In genomic region chr1:153991151-153991472, GRCh38 we compare ENCODE assay signal across 8 cellular contexts. TPM values are rescaled to one million over a fixed set of nuclear protein-coding genes. Genes with fewer than 3 reads are reported as not detected.
DNase-seq lines count a peak whose midpoint lies in the region; ATAC-seq, FAIRE-seq and TF ChIP-seq lines count a peak whose summit lies in the region.

No MANE protein-coding gene starts in this region.

- DNase-seq in activated CD4-positive, alpha-beta T cell treated with anti-CD3 and anti-CD28 coated beads, Interleukin-2, amount 10 ng/mL, durations not matched to agents 24 days and 14 days, result no peak
- no peak for DNase-seq in activated CD4-positive, alpha-beta T cell treated with anti-CD3 and anti-CD28 coated beads, Interleukin-2, amount 50 U/mL, for 1 hour
- DNase-seq in astrocyte (ENCODE audit: low read depth) (no peak), HepG2 (ENCODE audit: low spot score) (no peak), testis (no peak), H4 (ENCODE audit: low spot score) (no peak), dedifferentiated amniotic fluid mesenchymal stem cell (ENCODE audit: extremely low spot score) (no peak)

- CTCF ChIA-PET in HepG2 (lab: Yijun Ruan, JAX; ENCODE audit: low intra/inter-chr PET ratio, low total read pairs), result no interaction called here

- TSS peak; percentile 88 for BruUV-seq in HepG2 (replicated peaks; lab: Mats Ljungman, UMichigan)

- TF ChIP-seq EP300 in HepG2 (IDR thresholded peaks at IDR 0.05; ENCODE audit: low read depth in 2 of 2, low read length in 2 of 2), result no peak
- TF ChIP-seq EP300 in HepG2 (CRISPR knock-in tag; IDR thresholded peaks at IDR 0.05; ENCODE audit: borderline replicate concordance), result no peak

- FAIRE-seq in astrocyte (lab: Jason Lieb, UNC) (no peak), HepG2 (lab: Jason Lieb, UNC) (no peak)

- TF ChIP-seq CTCF in astrocyte (IDR thresholded peaks at IDR 0.05; ENCODE audit: insufficient read depth, low read depth, low read length), result no peak
- TF ChIP-seq CTCF in HepG2 (CRISPR knock-in tag; IDR thresholded peaks at IDR 0.05), result no peak
- no peak for TF ChIP-seq CTCF in testis (IDR thresholded peaks at IDR 0.05)

- H2AFZ ChIP-seq in astrocyte (ENCODE audit: low read depth, low read length), result no peak overlapping the region
- H2AFZ ChIP-seq in HepG2 (ENCODE audit: low read length), result no peak overlapping the region

- H3K79me2 ChIP-seq in astrocyte (ENCODE audit: insufficient read depth, low read length) (peaks cover 22% of the 10 kb centered on the region), HepG2 (ENCODE audit: insufficient read depth, low read length) (peaks cover 16% of the 10 kb centered on the region)

- ATAC-seq in HepG2 (no peak), HG02798 (IDR thresholded peaks at IDR 0.05; ENCODE audit: poor library complexity, unreplicated experiment) (no peak)

- peak overlapping the region; percentile 92 for H3K4me2 ChIP-seq in astrocyte (ENCODE audit: low read length)
- H3K4me2 ChIP-seq in HepG2 (ENCODE audit: low read depth, low read length), result peak overlapping the region; percentile 76

- no peak for TF ChIP-seq RAD21 in HepG2 (CRISPR knock-in tag; IDR thresholded peaks at IDR 0.05)

- peaks cover 3% of the 10 kb centered on the region for H3K9me3 Mint-ChIP-seq in activated CD4-positive, alpha-beta T cell treated with anti-CD3 and anti-CD28 coated beads, Interleukin-2, amount 10 ng/mL, durations not matched to agents 24 days and 14 days
- peaks cover 2% of the 10 kb centered on the region for H3K9me3 Mint-ChIP-seq in astrocyte (ENCODE audit: unreplicated experiment)

- no peaks in the 10 kb centered on the region for H3K27me3 Mint-ChIP-seq in activated CD4-positive, alpha-beta T cell treated with anti-CD3 and anti-CD28 coated beads, Interleukin-2, amount 10 ng/mL, durations not matched to agents 24 days and 14 days
- H3K27me3 Mint-ChIP-seq in astrocyte (ENCODE audit: low read depth, unreplicated experiment), result no peaks in the 10 kb centered on the region

- intact Hi-C loops in activated CD4-positive, alpha-beta T cell treated with anti-CD3 and anti-CD28 coated beads, Interleukin-2, amount 10 ng/mL, durations not matched to agents 24 days and 14 days (cut with micrococcal nuclease), result loop anchor here (2.0 to 5.0 kb wide), 4 partner anchors 166 to 282 kb away; partner anchors contain the start of genes HAX1, INTS3 and NUP210L
- intact Hi-C loops in HepG2 (cut with micrococcal nuclease; ENCODE audit: unreplicated experiment), result no loop called here
- intact Hi-C loops in testis (cut with DNase I; ENCODE audit: low total_unique reads), result no loop called here

- peak overlapping the region; percentile 93 for H3K4me3 Mint-ChIP-seq in activated CD4-positive, alpha-beta T cell treated with anti-CD3 and anti-CD28 coated beads, Interleukin-2, amount 10 ng/mL, durations not matched to agents 24 days and 14 days
- H3K4me3 Mint-ChIP-seq in astrocyte (ENCODE audit: unreplicated experiment), result peak overlapping the region; percentile 96

- peaks cover 22% of the 10 kb centered on the region for H3K36me3 ChIP-seq in astrocyte (ENCODE audit: insufficient read depth, low read length)
- H3K36me3 ChIP-seq in HepG2 (replicated peaks in 1 of 2; ENCODE audit: control insufficient read depth in 1 of 2, insufficient read depth in 2 of 2, low read length in 2 of 2), result peaks cover 2 to 16% of the 10 kb centered on the region in 2 experiments; a peak in 4 of 5 replicates
- no peaks in the 10 kb centered on the region for H3K36me3 ChIP-seq in testis (ENCODE audit: low read depth, missing control alignments)

- H4K20me1 ChIP-seq in astrocyte (ENCODE audit: insufficient read depth, low read length), result peaks cover 25% of the 10 kb centered on the region
- peaks cover 12% of the 10 kb centered on the region for H4K20me1 ChIP-seq in HepG2 (ENCODE audit: insufficient read depth, low read length)

- H3K4me1 ChIP-seq in astrocyte (ENCODE audit: insufficient read depth, low read length) (peaks cover 20% of the 10 kb centered on the region), HepG2 (ENCODE audit: insufficient read depth, low read length) (peaks cover 32% of the 10 kb centered on the region), testis (peaks cover 20% of the 10 kb centered on the region)

- H3K36me3 Mint-ChIP-seq in activated CD4-positive, alpha-beta T cell treated with anti-CD3 and anti-CD28 coated beads, Interleukin-2, amount 10 ng/mL, durations not matched to agents 24 days and 14 days (ENCODE audit: low read depth), result peaks cover 44% of the 10 kb centered on the region
- peaks cover 15% of the 10 kb centered on the region for H3K36me3 Mint-ChIP-seq in astrocyte (ENCODE audit: low read depth, unreplicated experiment)

- no peaks in the 10 kb centered on the region for H3K9me3 ChIP-seq in astrocyte (ENCODE audit: insufficient read depth, low read depth, low read length)
- H3K9me3 ChIP-seq in HepG2 (ENCODE audit: low read length), result no peaks in the 10 kb centered on the region
- H3K9me3 ChIP-seq in testis, result no peaks in the 10 kb centered on the region

- TF ChIP-seq POLR2A in HepG2 (IDR thresholded peaks at IDR 0.05; ENCODE audit: insufficient read depth in 1 of 2, low read depth in 2 of 2, low read length in 2 of 2) (no peak), testis (IDR thresholded peaks at IDR 0.05) (no peak)

- H3K4me3 ChIP-seq in astrocyte (ENCODE audit: insufficient read depth, low read depth, low read length) (peak overlapping the region; percentile 88), HepG2 (replicated peaks in 1 of 3; ENCODE audit: insufficient read depth in 1 of 3, low read depth in 2 of 3, low read length in 3 of 3) (peak overlapping the region; percentile 77 to 97 (median 94)), testis (peak overlapping the region; percentile 82 to 95)

- H3K27me3 ChIP-seq in astrocyte (ENCODE audit: insufficient read depth, low read length) (no peaks in the 10 kb centered on the region), HepG2 (ENCODE audit: control insufficient read depth in 1 of 2, insufficient read depth in 2 of 2, low read length in 2 of 2) (no peaks in the 10 kb centered on the region; a peak in 1 of 5 replicates), testis (no peaks in the 10 kb centered on the region)

- H3K9ac ChIP-seq in astrocyte (ENCODE audit: low read length), result peak overlapping the region; percentile 95
- peak overlapping the region; percentile 98 for H3K9ac ChIP-seq in HepG2 (ENCODE audit: insufficient read depth, low read depth, low read length)

- H3K27ac ChIP-seq in astrocyte (ENCODE audit: low read depth, low read length) (peak overlapping the region; percentile 92), HepG2 (ENCODE audit: extremely low read length, insufficient read depth, low read length) (peak overlapping the region; percentile 85), testis (peak overlapping the region; percentile 95 to 98)

- H3K4me1 Mint-ChIP-seq in activated CD4-positive, alpha-beta T cell treated with anti-CD3 and anti-CD28 coated beads, Interleukin-2, amount 10 ng/mL, durations not matched to agents 24 days and 14 days, result peaks cover 34% of the 10 kb centered on the region
- H3K4me1 Mint-ChIP-seq in astrocyte (ENCODE audit: low read depth, unreplicated experiment), result peaks cover 16% of the 10 kb centered on the region

- in situ Hi-C loops in HepG2 (cut with HindIII; ENCODE audit: extremely low pct_ligation_motif_present, low pct_unique_long_range_greater_than_20kb), result no loop called here

- POLR2A ChIA-PET in HepG2 (lab: Yijun Ruan, JAX), result interaction anchor here (0.9 to 7.5 kb wide), 23 partner anchors 10 to 383 kb away, joined by 3 to 92 read pairs (median 10); partner anchors contain the start of genes CHTOP, CREB3L4, CRTC2 and DENND4B

- peak overlapping the region; percentile 96 for H3K27ac Mint-ChIP-seq in activated CD4-positive, alpha-beta T cell treated with anti-CD3 and anti-CD28 coated beads, Interleukin-2, amount 10 ng/mL, durations not matched to agents 24 days and 14 days
- peak overlapping the region; percentile 96 for H3K27ac Mint-ChIP-seq in astrocyte (ENCODE audit: unreplicated experiment)

- WGBS in HepG2 (ENCODE audit: low lambda C conversion rate), result 4% methylated on average over 6 of the region's 6 CpGs
- WGBS in testis, 2 donors, result 1 to 3% methylated on average over 6 of the region's 6 CpGs

RNA-seq across cellular contexts. Expression of gene RPS27, which starts 0.6 kb away (rescaled TPM):
- total RNA-seq in activated CD4-positive, alpha-beta T cell treated with anti-CD3 and anti-CD28 coated beads, Interleukin-2, amount 10 ng/mL, durations not matched to agents 24 days and 14 days, result 1,207 and 1,242 TPM in 2 replicates
- 1,010 and 1,149 TPM in 2 replicates for total RNA-seq in astrocyte
- 3,737 and 4,047 TPM in 2 replicates for total RNA-seq in HepG2 (2016; rRNA removed; fragmentation: Illumina TruSeq; extraction: Trizol)
- 7,018 and 7,793 TPM in 2 replicates for total RNA-seq in HepG2 (2016; cell fraction: cytosol; rRNA removed; fragmentation: Illumina TruSeq; extraction: Trizol; ENCODE audit: low read depth)
- 3,754 and 4,367 TPM in 2 replicates for total RNA-seq in HepG2 (2016; cell fraction: insoluble cytoplasmic fraction; rRNA removed; fragmentation: Illumina TruSeq; extraction: Trizol)
- 10,548 and 11,167 TPM in 2 replicates for total RNA-seq in HepG2 (2016; cell fraction: membrane; rRNA removed; fragmentation: Illumina TruSeq; extraction: Trizol)
- total RNA-seq in HepG2 (2016; cell fraction: nucleus; rRNA removed; fragmentation: Illumina TruSeq; extraction: Trizol), result 1,390 and 1,410 TPM in 2 replicates
- polyA plus RNA-seq in HepG2 (2011; rRNA removed), result 9,964 and 10,356 TPM in 2 replicates
- polyA plus RNA-seq in HepG2 (2011; cell fraction: cytosol; rRNA removed), result 3,302 and 3,959 TPM in 2 replicates
- polyA plus RNA-seq in HepG2 (2011; cell fraction: nucleus; rRNA removed), result 1,159 and 1,716 TPM in 2 replicates
- 6,362 and 9,626 TPM in 2 replicates for polyA plus RNA-seq in HepG2 (2012)
- 10,194 and 10,575 TPM in 2 replicates for polyA plus RNA-seq in HepG2 (2016; cell fraction: cytosol; fragmentation: Illumina TruSeq; extraction: Trizol; ENCODE audit: low read depth)
- polyA plus RNA-seq in HepG2 (2016; cell fraction: insoluble cytoplasmic fraction; fragmentation: Illumina TruSeq; extraction: Trizol; ENCODE audit: low read depth), result 5,061 and 5,658 TPM in 2 replicates
- polyA plus RNA-seq in HepG2 (2016; cell fraction: membrane; fragmentation: Illumina TruSeq; extraction: Trizol; ENCODE audit: low read depth), result 12,027 and 13,095 TPM in 2 replicates
- polyA plus RNA-seq in HepG2 (2016; cell fraction: nucleus; fragmentation: Illumina TruSeq; extraction: Trizol; ENCODE audit: insufficient read depth, low read depth), result 2,852 and 3,004 TPM in 2 replicates
- polyA minus RNA-seq in HepG2 (2011; rRNA and poly(A)+ RNA removed; ENCODE audit: low replicate concordance), result 343 and 788 TPM in 2 replicates
- 376 and 497 TPM in 2 replicates for polyA minus RNA-seq in HepG2 (2011; cell fraction: cytosol; rRNA and poly(A)+ RNA removed)
- polyA minus RNA-seq in HepG2 (2011; cell fraction: nucleus; rRNA and poly(A)+ RNA removed), result 262 and 417 TPM in 2 replicates
- total RNA-seq in testis, result 1,000 to 10,000 TPM in 1 of 2 donors, 100 to 1,000 TPM in 1; 779 to 1,544 TPM
- polyA plus RNA-seq in testis (ENCODE audit: insufficient read depth, low read depth, low replicate concordance), result 3,589 TPM
- total RNA-seq in H4 (2014; rRNA removed; shearing (Covaris generic)), result 3,546 and 4,042 TPM in 2 replicates

RNA-seq across cellular contexts. Expression of gene RAB13, which starts 5.0 kb away (rescaled TPM):
- 6.5 and 6.7 TPM in 2 replicates for total RNA-seq in activated CD4-positive, alpha-beta T cell treated with anti-CD3 and anti-CD28 coated beads, Interleukin-2, amount 10 ng/mL, durations not matched to agents 24 days and 14 days
- total RNA-seq in astrocyte (143 and 145 TPM in 2 replicates), HepG2 (2016; rRNA removed; fragmentation: Illumina TruSeq; extraction: Trizol) (24.7 and 28.7 TPM in 2 replicates), testis (10 to 100 TPM; 37.6 to 45.2 TPM)
- 27.4 and 31.6 TPM in 2 replicates for total RNA-seq in HepG2 (2016; cell fraction: cytosol; rRNA removed; fragmentation: Illumina TruSeq; extraction: Trizol; ENCODE audit: low read depth)
- total RNA-seq in HepG2 (2016; cell fraction: insoluble cytoplasmic fraction; rRNA removed; fragmentation: Illumina TruSeq; extraction: Trizol), result 26.5 and 27.5 TPM in 2 replicates
- total RNA-seq in HepG2 (2016; cell fraction: membrane; rRNA removed; fragmentation: Illumina TruSeq; extraction: Trizol), result 29.2 and 33.6 TPM in 2 replicates
- 11.6 and 12.0 TPM in 2 replicates for total RNA-seq in HepG2 (2016; cell fraction: nucleus; rRNA removed; fragmentation: Illumina TruSeq; extraction: Trizol)
- polyA plus RNA-seq in HepG2 (2011; rRNA removed) (15.9 and 16.0 TPM in 2 replicates), testis (ENCODE audit: insufficient read depth, low read depth, low replicate concordance) (82.8 TPM)
- 14.9 and 19.2 TPM in 2 replicates for polyA plus RNA-seq in HepG2 (2011; cell fraction: cytosol; rRNA removed)
- polyA plus RNA-seq in HepG2 (2011; cell fraction: nucleus; rRNA removed), result 4.3 and 4.7 TPM in 2 replicates
- 34.3 and 42.6 TPM in 2 replicates for polyA plus RNA-seq in HepG2 (2012)
- polyA plus RNA-seq in HepG2 (2016; cell fraction: cytosol; fragmentation: Illumina TruSeq; extraction: Trizol; ENCODE audit: low read depth), result 61.2 and 66.8 TPM in 2 replicates
- 52.2 and 60.0 TPM in 2 replicates for polyA plus RNA-seq in HepG2 (2016; cell fraction: insoluble cytoplasmic fraction; fragmentation: Illumina TruSeq; extraction: Trizol; ENCODE audit: low read depth)
- polyA plus RNA-seq in HepG2 (2016; cell fraction: membrane; fragmentation: Illumina TruSeq; extraction: Trizol; ENCODE audit: low read depth), result 55.0 and 56.4 TPM in 2 replicates
- 31.4 and 34.6 TPM in 2 replicates for polyA plus RNA-seq in HepG2 (2016; cell fraction: nucleus; fragmentation: Illumina TruSeq; extraction: Trizol; ENCODE audit: insufficient read depth, low read depth)
- 5.1 and 19.0 TPM in 2 replicates for polyA minus RNA-seq in HepG2 (2011; rRNA and poly(A)+ RNA removed; ENCODE audit: low replicate concordance)
- polyA minus RNA-seq in HepG2 (2011; cell fraction: cytosol; rRNA and poly(A)+ RNA removed), result 4.1 and 5.2 TPM in 2 replicates
- 4.8 TPM in 2 replicates for polyA minus RNA-seq in HepG2 (2011; cell fraction: nucleus; rRNA and poly(A)+ RNA removed)
- 29.2 and 36.1 TPM in 2 replicates for total RNA-seq in H4 (2014; rRNA removed; shearing (Covaris generic))

RNA-seq across cellular contexts. Expression of gene JTB, which starts 13.6 kb away (rescaled TPM):
- total RNA-seq in activated CD4-positive, alpha-beta T cell treated with anti-CD3 and anti-CD28 coated beads, Interleukin-2, amount 10 ng/mL, durations not matched to agents 24 days and 14 days, result 195 and 200 TPM in 2 replicates
- total RNA-seq in astrocyte, result 103 TPM in 2 replicates
- total RNA-seq in HepG2 (2016; rRNA removed; fragmentation: Illumina TruSeq; extraction: Trizol), result 66.8 and 99.2 TPM in 2 replicates
- total RNA-seq in HepG2 (2016; cell fraction: cytosol; rRNA removed; fragmentation: Illumina TruSeq; extraction: Trizol; ENCODE audit: low read depth), result 360 and 420 TPM in 2 replicates
- total RNA-seq in HepG2 (2016; cell fraction: insoluble cytoplasmic fraction; rRNA removed; fragmentation: Illumina TruSeq; extraction: Trizol), result 56.2 and 94.9 TPM in 2 replicates
- total RNA-seq in HepG2 (2016; cell fraction: membrane; rRNA removed; fragmentation: Illumina TruSeq; extraction: Trizol), result 294 and 339 TPM in 2 replicates
- 49.2 and 54.2 TPM in 2 replicates for total RNA-seq in HepG2 (2016; cell fraction: nucleus; rRNA removed; fragmentation: Illumina TruSeq; extraction: Trizol)
- 90.3 and 96.7 TPM in 2 replicates for polyA plus RNA-seq in HepG2 (2011; rRNA removed)
- polyA plus RNA-seq in HepG2 (2011; cell fraction: cytosol; rRNA removed), result 113 and 147 TPM in 2 replicates
- 63.3 and 75.8 TPM in 2 replicates for polyA plus RNA-seq in HepG2 (2011; cell fraction: nucleus; rRNA removed)
- 63.8 and 72.9 TPM in 2 replicates for polyA plus RNA-seq in HepG2 (2012)
- 451 and 524 TPM in 2 replicates for polyA plus RNA-seq in HepG2 (2016; cell fraction: cytosol; fragmentation: Illumina TruSeq; extraction: Trizol; ENCODE audit: low read depth)
- polyA plus RNA-seq in HepG2 (2016; cell fraction: insoluble cytoplasmic fraction; fragmentation: Illumina TruSeq; extraction: Trizol; ENCODE audit: low read depth), result 64.3 and 74.6 TPM in 2 replicates
- 289 and 331 TPM in 2 replicates for polyA plus RNA-seq in HepG2 (2016; cell fraction: membrane; fragmentation: Illumina TruSeq; extraction: Trizol; ENCODE audit: low read depth)
- polyA plus RNA-seq in HepG2 (2016; cell fraction: nucleus; fragmentation: Illumina TruSeq; extraction: Trizol; ENCODE audit: insufficient read depth, low read depth), result 87.8 and 94.9 TPM in 2 replicates
- 39.7 and 118 TPM in 2 replicates for polyA minus RNA-seq in HepG2 (2011; rRNA and poly(A)+ RNA removed; ENCODE audit: low replicate concordance)
- polyA minus RNA-seq in HepG2 (2011; cell fraction: cytosol; rRNA and poly(A)+ RNA removed), result 23.9 and 26.3 TPM in 2 replicates
- 16.4 and 19.4 TPM in 2 replicates for polyA minus RNA-seq in HepG2 (2011; cell fraction: nucleus; rRNA and poly(A)+ RNA removed)
- 100 to 1,000 TPM; 159 to 212 TPM for total RNA-seq in testis
- 78.6 TPM for polyA plus RNA-seq in testis (ENCODE audit: insufficient read depth, low read depth, low replicate concordance)
- 256 and 283 TPM in 2 replicates for total RNA-seq in H4 (2014; rRNA removed; shearing (Covaris generic))

RNA-seq across cellular contexts. Expression of gene CREB3L4, which starts 23.4 kb away (rescaled TPM):
- total RNA-seq in activated CD4-positive, alpha-beta T cell treated with anti-CD3 and anti-CD28 coated beads, Interleukin-2, amount 10 ng/mL, durations not matched to agents 24 days and 14 days, result 8.3 and 9.7 TPM in 2 replicates
- total RNA-seq in astrocyte, result 5.3 and 6.1 TPM in 2 replicates
- 7.8 and 9.9 TPM in 2 replicates for total RNA-seq in HepG2 (2016; rRNA removed; fragmentation: Illumina TruSeq; extraction: Trizol)
- total RNA-seq in HepG2 (2016; cell fraction: cytosol; rRNA removed; fragmentation: Illumina TruSeq; extraction: Trizol; ENCODE audit: low read depth), result 2.6 and 3.2 TPM in 2 replicates
- 8.3 and 10.7 TPM in 2 replicates for total RNA-seq in HepG2 (2016; cell fraction: insoluble cytoplasmic fraction; rRNA removed; fragmentation: Illumina TruSeq; extraction: Trizol)
- total RNA-seq in HepG2 (2016; cell fraction: membrane; rRNA removed; fragmentation: Illumina TruSeq; extraction: Trizol), result 6.5 and 7.8 TPM in 2 replicates
- total RNA-seq in HepG2 (2016; cell fraction: nucleus; rRNA removed; fragmentation: Illumina TruSeq; extraction: Trizol), result 8.4 and 9.8 TPM in 2 replicates
- 17.4 and 18.7 TPM in 2 replicates for polyA plus RNA-seq in HepG2 (2011; rRNA removed)
- 13.1 and 18.4 TPM in 2 replicates for polyA plus RNA-seq in HepG2 (2011; cell fraction: cytosol; rRNA removed)
- 36.4 and 41.3 TPM in 2 replicates for polyA plus RNA-seq in HepG2 (2011; cell fraction: nucleus; rRNA removed)
- 9.7 and 10.7 TPM in 2 replicates for polyA plus RNA-seq in HepG2 (2012)
- polyA plus RNA-seq in HepG2 (2016; cell fraction: cytosol; fragmentation: Illumina TruSeq; extraction: Trizol; ENCODE audit: low read depth), result 2.0 and 2.6 TPM in 2 replicates
- polyA plus RNA-seq in HepG2 (2016; cell fraction: insoluble cytoplasmic fraction; fragmentation: Illumina TruSeq; extraction: Trizol; ENCODE audit: low read depth), result 8.4 and 10.9 TPM in 2 replicates
- 4.1 and 6.4 TPM in 2 replicates for polyA plus RNA-seq in HepG2 (2016; cell fraction: membrane; fragmentation: Illumina TruSeq; extraction: Trizol; ENCODE audit: low read depth)
- polyA plus RNA-seq in HepG2 (2016; cell fraction: nucleus; fragmentation: Illumina TruSeq; extraction: Trizol; ENCODE audit: insufficient read depth, low read depth), result 15.7 and 16.0 TPM in 2 replicates
- polyA minus RNA-seq in HepG2 (2011; rRNA and poly(A)+ RNA removed; ENCODE audit: low replicate concordance), result 22.4 and 31.3 TPM in 2 replicates
- polyA minus RNA-seq in HepG2 (2011; cell fraction: cytosol; rRNA and poly(A)+ RNA removed), result 5.7 and 9.4 TPM in 2 replicates
- polyA minus RNA-seq in HepG2 (2011; cell fraction: nucleus; rRNA and poly(A)+ RNA removed), result 10.2 and 12.7 TPM in 2 replicates
- 10 to 100 TPM; 22.2 to 24.6 TPM for total RNA-seq in testis
- 15.6 TPM for polyA plus RNA-seq in testis (ENCODE audit: insufficient read depth, low read depth, low replicate concordance)
- total RNA-seq in H4 (2014; rRNA removed; shearing (Covaris generic)), result 9.6 and 13.3 TPM in 2 replicates

RNA-seq across cellular contexts. Expression of gene SLC39A1, which starts 27.8 kb away (rescaled TPM):
- total RNA-seq in activated CD4-positive, alpha-beta T cell treated with anti-CD3 and anti-CD28 coated beads, Interleukin-2, amount 10 ng/mL, durations not matched to agents 24 days and 14 days, result 71.6 and 78.2 TPM in 2 replicates
- total RNA-seq in astrocyte (90.2 and 91.7 TPM in 2 replicates), HepG2 (2016; rRNA removed; fragmentation: Illumina TruSeq; extraction: Trizol) (47.5 and 78.4 TPM in 2 replicates), testis (10 to 100 TPM; 46.5 to 62.5 TPM)
- total RNA-seq in HepG2 (2016; cell fraction: cytosol; rRNA removed; fragmentation: Illumina TruSeq; extraction: Trizol; ENCODE audit: low read depth), result 18.4 and 21.0 TPM in 2 replicates
- 44.8 and 83.0 TPM in 2 replicates for total RNA-seq in HepG2 (2016; cell fraction: insoluble cytoplasmic fraction; rRNA removed; fragmentation: Illumina TruSeq; extraction: Trizol)
- total RNA-seq in HepG2 (2016; cell fraction: membrane; rRNA removed; fragmentation: Illumina TruSeq; extraction: Trizol), result 48.8 and 53.3 TPM in 2 replicates
- 62.5 and 68.3 TPM in 2 replicates for total RNA-seq in HepG2 (2016; cell fraction: nucleus; rRNA removed; fragmentation: Illumina TruSeq; extraction: Trizol)
- polyA plus RNA-seq in HepG2 (2011; rRNA removed) (71.2 and 80.5 TPM in 2 replicates), testis (ENCODE audit: insufficient read depth, low read depth, low replicate concordance) (54.5 TPM)
- 85.8 and 89.3 TPM in 2 replicates for polyA plus RNA-seq in HepG2 (2011; cell fraction: cytosol; rRNA removed)
- 45.4 and 53.1 TPM in 2 replicates for polyA plus RNA-seq in HepG2 (2011; cell fraction: nucleus; rRNA removed)
- polyA plus RNA-seq in HepG2 (2012), result 45.9 and 65.4 TPM in 2 replicates
- polyA plus RNA-seq in HepG2 (2016; cell fraction: cytosol; fragmentation: Illumina TruSeq; extraction: Trizol; ENCODE audit: low read depth), result 17.5 and 20.5 TPM in 2 replicates
- 42.6 and 45.0 TPM in 2 replicates for polyA plus RNA-seq in HepG2 (2016; cell fraction: insoluble cytoplasmic fraction; fragmentation: Illumina TruSeq; extraction: Trizol; ENCODE audit: low read depth)
- polyA plus RNA-seq in HepG2 (2016; cell fraction: membrane; fragmentation: Illumina TruSeq; extraction: Trizol; ENCODE audit: low read depth), result 36.5 and 40.5 TPM in 2 replicates
- polyA plus RNA-seq in HepG2 (2016; cell fraction: nucleus; fragmentation: Illumina TruSeq; extraction: Trizol; ENCODE audit: insufficient read depth, low read depth), result 87.4 and 101 TPM in 2 replicates
- 112 and 159 TPM in 2 replicates for polyA minus RNA-seq in HepG2 (2011; rRNA and poly(A)+ RNA removed; ENCODE audit: low replicate concordance)
- 38.9 and 39.9 TPM in 2 replicates for polyA minus RNA-seq in HepG2 (2011; cell fraction: cytosol; rRNA and poly(A)+ RNA removed)
- 14.5 and 19.6 TPM in 2 replicates for polyA minus RNA-seq in HepG2 (2011; cell fraction: nucleus; rRNA and poly(A)+ RNA removed)
- 93.2 and 96.9 TPM in 2 replicates for total RNA-seq in H4 (2014; rRNA removed; shearing (Covaris generic))
